Comparison of ENCODE assay signal across 17 cellular contexts in the genomic region with DNA sequence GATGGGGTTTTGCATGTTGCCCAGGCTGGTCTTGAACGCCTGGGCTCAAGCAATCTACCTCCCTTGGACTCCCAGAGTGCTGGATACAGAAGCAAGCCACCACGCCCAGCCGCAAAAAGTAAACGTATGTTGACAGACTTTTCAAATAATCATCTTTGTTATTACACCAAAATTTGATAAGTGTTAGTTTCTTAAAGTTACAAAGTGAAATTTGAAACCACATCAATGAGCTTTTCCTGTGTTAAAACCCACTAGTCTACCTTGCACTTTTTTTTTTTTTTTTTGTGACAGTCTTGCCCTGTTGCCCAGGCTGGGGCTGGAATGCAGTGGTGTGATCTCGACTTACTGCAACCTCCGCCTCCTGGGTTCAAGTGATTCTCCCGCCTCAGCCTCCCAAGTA. TPM values are rescaled to one million over a fixed set of nuclear protein-coding genes. Genes with fewer than 3 reads are reported as not detected.
"Had no signal": no experiment of that assay in that cellular context is flagged by ENCODE, and none has a peak within 500 bp of the region (broad histone marks: within the 10 kb centered on the region; RNA-seq: fewer than 3 reads in every experiment).

No MANE protein-coding gene starts in this region.

- H3K9me3 ChIP-seq: colonic mucosa, pancreas had no signal

- H3K9me3 Mint-ChIP-seq: activated naive CD8-positive, alpha-beta T cell treated with anti-CD3 and anti-CD28 coated beads, Interleukin-2, amount 50 U/mL, for 24 hours; activated T-helper 2 cell treated with anti-CD3 and anti-CD28 coated beads, Interferon-gamma antibody, Interleukin-2, Interleukin-4, amounts not matched to agents 10 μg/mL and 5 μg/mL and 100 μg/mL, durations not matched to agents 14 hours and 24 hours and 36 hours; neural progenitor cell had no signal

- H3K36me3 ChIP-seq: colonic mucosa had no signal

- ATAC-seq: activated naive CD8-positive, alpha-beta T cell treated with anti-CD3 and anti-CD28 coated beads, Interleukin-2, amount 50 U/mL, for 24 hours; left ventricle myocardium superior; pancreas had no signal

- H3K4me3 Mint-ChIP-seq: activated naive CD8-positive, alpha-beta T cell treated with anti-CD3 and anti-CD28 coated beads, Interleukin-2, amount 50 U/mL, for 24 hours; neural progenitor cell had no signal

- H3K4me3 ChIP-seq: colonic mucosa, neural progenitor cell, pancreas, SK-N-MC had no signal

- H3K27me3 Mint-ChIP-seq: activated naive CD8-positive, alpha-beta T cell treated with anti-CD3 and anti-CD28 coated beads, Interleukin-2, amount 50 U/mL, for 24 hours had no signal

- DNase-seq: activated CD4-positive, alpha-beta T cell treated with anti-CD3 and anti-CD28 coated beads, Interleukin-2, amount 50 U/mL, for 48 hours; activated CD4-positive, CD25-positive, alpha-beta regulatory T cell; activated naive CD8-positive, alpha-beta T cell treated with anti-CD3 and anti-CD28 coated beads, Interleukin-2, amount 50 U/mL, for 24 hours; colonic mucosa; kidney; left ventricle myocardium superior; mesendoderm; pancreas; stimulated activated CD4-positive, alpha-beta T cell treated with anti-CD3 and anti-CD28 coated beads, Interleukin-2, amount 100 ng/mL, for 48 hours had no signal

- H3K27ac Mint-ChIP-seq: activated naive CD8-positive, alpha-beta T cell treated with anti-CD3 and anti-CD28 coated beads, Interleukin-2, amount 50 U/mL, for 24 hours; activated T-helper 2 cell treated with anti-CD3 and anti-CD28 coated beads, Interferon-gamma antibody, Interleukin-2, Interleukin-4, amounts not matched to agents 10 μg/mL and 5 μg/mL and 100 μg/mL, durations not matched to agents 14 hours and 24 hours and 36 hours; neural progenitor cell had no signal

- H3K4me1 ChIP-seq: colonic mucosa, neural progenitor cell, pancreas had no signal

- FAIRE-seq: astrocyte, frontal cortex, kidney, pancreas, TTC549, urothelium cell line had no signal

- H3K27ac ChIP-seq: colonic mucosa, neural progenitor cell, pancreas, SK-N-MC had no signal

- H3K27me3 ChIP-seq: colonic mucosa, neural progenitor cell, pancreas had no signal

RNA-seq across cellular contexts. Expression of gene AK8, which starts 30.6 kb away (rescaled TPM):
- total RNA-seq: activated T-helper 2 cell treated with anti-CD3 and anti-CD28 coated beads, Interferon-gamma antibody, Interleukin-2, Interleukin-4, amounts not matched to agents 10 μg/mL and 5 μg/mL and 100 μg/mL, durations not matched to agents 14 hours and 24 hours and 36 hours; T-helper 1 cell treated with Interleukin-12 subunit alpha and Interleukin-12 subunit beta and Interleukin-4 antibody, amounts not matched to agents 30 ng/mL and 1 ng/mL, for 36 hours had no signal
